Comparison of ENCODE assay signal across 15 cellular contexts in genomic region chr3:53708001-53708621, GRCh38.
A peak's percentile ranks its signal among the peaks of the same experiment; 100 is the strongest.
DNase-seq lines count a peak whose midpoint lies in the region; ATAC-seq and TF ChIP-seq lines count a peak whose summit lies in the region.
"Had no signal": no experiment of that assay in that cellular context is flagged by ENCODE, and none has a peak within 500 bp of the region (broad histone marks: within the 10 kb centered on the region; RNA-seq: fewer than 3 reads in every experiment).

No MANE protein-coding gene starts in this region.

- H3K4me1 ChIP-seq in lower lobe of right lung, result peaks cover 50% of the 10 kb centered on the region
- H3K4me1 ChIP-seq: breast epithelium, foreskin keratinocyte had no signal

- H3K9me3 ChIP-seq in lower lobe of right lung, result no peaks in the 10 kb centered on the region
- H3K9me3 ChIP-seq: breast epithelium had no signal

- DNase-seq in DMS53 (lab: John Stamatoyannopoulos, UW) (peak; percentile 74), NCI-H2029 (lab: John Stamatoyannopoulos, UW) (peak; percentile 8), coronary artery (ENCODE audit: low spot score) (peak; percentile 14), lower lobe of right lung (peak; percentile 79), NCI-H128 (lab: John Stamatoyannopoulos, UW; ENCODE audit: unreplicated experiment) (no peak), LoVo (ENCODE audit: low spot score) (no peak)
- DNase-seq: DMS 273 treated with DMSO at 0.1 percent for 48 hours; foreskin keratinocyte; NCI-H1105; NK-92 treated with Interleukin-12 subunit alpha and Interleukin-12 subunit beta, amount 100 ng/mL, for 24 hours; substantia nigra had no signal

- intact Hi-C loops in lower lobe of right lung (cut with DNase I), result no loop called here

- H3K27ac ChIP-seq in coronary artery (no peak overlapping the region), lower lobe of right lung (peak overlapping the region; percentile 44)
- H3K27ac ChIP-seq: breast epithelium, foreskin keratinocyte, parathyroid adenoma had no signal

- H3K36me3 ChIP-seq in lower lobe of right lung, result peaks cover 6% of the 10 kb centered on the region
- H3K36me3 ChIP-seq: breast epithelium had no signal

- no peaks in the 10 kb centered on the region for H3K27me3 ChIP-seq in lower lobe of right lung (ENCODE audit: low read depth)
- H3K27me3 ChIP-seq: breast epithelium had no signal

- peak; percentile 89 to 95 for ATAC-seq in lower lobe of right lung
- ATAC-seq in HG03460 (IDR thresholded peaks at IDR 0.05; ENCODE audit: unreplicated experiment), result no peak
- no peak for ATAC-seq in GM21381 (IDR thresholded peaks at IDR 0.05; ENCODE audit: unreplicated experiment)
- ATAC-seq: foreskin keratinocyte had no signal

- H3K4me3 ChIP-seq in coronary artery (no peak overlapping the region), lower lobe of right lung (no peak overlapping the region)
- H3K4me3 ChIP-seq: breast epithelium had no signal

- no peak for TF ChIP-seq CTCF in coronary artery (IDR thresholded peaks at IDR 0.05)
- no peak for TF ChIP-seq CTCF in lower lobe of right lung (IDR thresholded peaks at IDR 0.05)

Comparison
In these comparisons a context has a peak if more than half of its experiments do, and no peak if none do; other contexts are left out.
1. DNase-seq: peak in DMS53 (single experiment), NCI-H2029 (single experiment), coronary artery (single experiment) and lower lobe of right lung (single experiment); none in NCI-H128 (single experiment) and LoVo (single experiment).
2. ATAC-seq: peak in lower lobe of right lung (2 of 2); none in HG03460 (single experiment) and GM21381 (single experiment).